In genomic region chr17:4898927-4899326, GRCh38 we compare ENCODE assay signal across 8 cellular contexts. TPM values are rescaled to one million over a fixed set of nuclear protein-coding genes. Genes with fewer than 3 reads are reported as not detected.
DNase-seq lines count a peak whose midpoint lies in the region; ATAC-seq and TF ChIP-seq lines count a peak whose summit lies in the region.
"Had no signal": no experiment of that assay in that cellular context is flagged by ENCODE, and none has a peak within 500 bp of the region (broad histone marks: within the 10 kb centered on the region; RNA-seq: fewer than 3 reads in every experiment).

No MANE protein-coding gene starts in this region.

- peak overlapping the region; percentile 68 for H3K4me3 Mint-ChIP-seq in dendritic cell treated with granulocyte-macrophage colony-stimulating factor and Interleukin-4, amounts not matched to agents 40 ng/mL and 50 ng/mL, for 4 days

- no peak overlapping the region for H3K27ac ChIP-seq in psoas muscle

- H3K9me3 Mint-ChIP-seq in dendritic cell treated with granulocyte-macrophage colony-stimulating factor and Interleukin-4, amounts not matched to agents 40 ng/mL and 50 ng/mL, for 4 days = no peaks in the 10 kb centered on the region

- H3K27me3 ChIP-seq in psoas muscle (ENCODE audit: insufficient read depth in 3 of 3, low read length in 2 of 3) = peaks cover 0 to 16% (median 0%) of the 10 kb centered on the region in 3 donors

- intact Hi-C loops in dendritic cell treated with granulocyte-macrophage colony-stimulating factor and Interleukin-4, amounts not matched to agents 40 ng/mL and 50 ng/mL, for 4 days (cut with micrococcal nuclease) = no loop called here
- intact Hi-C loops in psoas muscle (cut with DNase I) = no loop called here

- 14 to 28% (median 19%) methylated on average over 28 to 34 of the region's 34 CpGs for WGBS in psoas muscle, 3 donors

- peaks cover 0 to 34% of the 10 kb centered on the region in 2 donors for H3K36me3 ChIP-seq in psoas muscle (ENCODE audit: insufficient read depth in 1 of 2, low read depth in 1 of 2)

- H3K36me3 Mint-ChIP-seq in dendritic cell treated with granulocyte-macrophage colony-stimulating factor and Interleukin-4, amounts not matched to agents 40 ng/mL and 50 ng/mL, for 4 days (ENCODE audit: low read depth) = peaks cover 42% of the 10 kb centered on the region

- no peaks in the 10 kb centered on the region for H3K9me3 ChIP-seq in psoas muscle

- peaks cover 83% of the 10 kb centered on the region for H3K4me1 Mint-ChIP-seq in dendritic cell treated with granulocyte-macrophage colony-stimulating factor and Interleukin-4, amounts not matched to agents 40 ng/mL and 50 ng/mL, for 4 days (ENCODE audit: low read depth)

- H3K27me3 Mint-ChIP-seq in dendritic cell treated with granulocyte-macrophage colony-stimulating factor and Interleukin-4, amounts not matched to agents 40 ng/mL and 50 ng/mL, for 4 days = peaks cover 35% of the 10 kb centered on the region

- peak overlapping the region; percentile 82 for H3K27ac Mint-ChIP-seq in dendritic cell treated with granulocyte-macrophage colony-stimulating factor and Interleukin-4, amounts not matched to agents 40 ng/mL and 50 ng/mL, for 4 days

- peak in 1 of 4 donors; percentile 1 for ATAC-seq in psoas muscle
- ATAC-seq in HG03460 (IDR thresholded peaks at IDR 0.05; ENCODE audit: unreplicated experiment) = no peak
- no peak for ATAC-seq in HG02610 (IDR thresholded peaks at IDR 0.05; ENCODE audit: unreplicated experiment)

- peak overlapping the region; percentile 19 for H3K4me3 ChIP-seq in HFF-Myc (replicated peaks; ENCODE audit: low read depth, low read length)
- H3K4me3 ChIP-seq in psoas muscle = peak overlapping the region; percentile 64

- H3K4me1 ChIP-seq in psoas muscle = peaks cover 10% of the 10 kb centered on the region

- no peak for TF ChIP-seq CTCF in HFF-Myc (IDR thresholded peaks at IDR 0.05; ENCODE audit: low read depth, low read length, missing control alignments)
- no peak for TF ChIP-seq CTCF in psoas muscle (IDR thresholded peaks at IDR 0.05)

- no peak for DNase-seq in HFF-Myc (ENCODE audit: extremely low read depth, low read depth)
- peak in 1 of 2 donors; percentile 55 for DNase-seq in psoas muscle
- no peak for DNase-seq in NCI-H187 treated with DMSO at 0.1 percent for 48 hours (lab: John Stamatoyannopoulos, UW)
- DNase-seq: NCI-H526 treated with DMSO at 0.1 percent for 48 hours had no signal

RNA-seq across cellular contexts. Expression of gene C17orf107, which starts 0.4 kb away (rescaled TPM):
- total RNA-seq in psoas muscle = under 1 TPM in 2 of 4 donors, not detected in 2; 0.20 to 0.30 TPM
- under 1 TPM; 0.01 to 0.10 (median 0.03) TPM for polyA plus RNA-seq in psoas muscle

RNA-seq across cellular contexts. Expression of gene CHRNE, which starts 4.0 kb away (rescaled TPM):
- 1 to 10 TPM in 1 of 4 donors, under 1 TPM in 3; 0.19 to 1.1 (median 0.28) TPM for total RNA-seq in psoas muscle
- under 1 TPM; 0.16 to 0.70 (median 0.56) TPM for polyA plus RNA-seq in psoas muscle

RNA-seq across cellular contexts. Expression of gene GP1BA, which starts 33.1 kb away (rescaled TPM):
- total RNA-seq in psoas muscle = under 1 TPM in 1 of 4 donors, not detected in 3; 0.10 TPM
- under 1 TPM in 2 of 3 donors, not detected in 1; 0.04 to 0.05 TPM for polyA plus RNA-seq in psoas muscle
- total RNA-seq: fibroblast of lung had no signal
- polyA plus RNA-seq: fibroblast of lung had no signal

RNA-seq across cellular contexts. Expression of gene SLC25A11, which starts 40.9 kb away (rescaled TPM):
- 100 to 1,000 TPM in 3 of 4 donors, 10 to 100 TPM in 1; 97.1 to 225 (median 143) TPM for total RNA-seq in psoas muscle
- 100 to 1,000 TPM; 125 to 163 (median 128) TPM for polyA plus RNA-seq in psoas muscle

RNA-seq across cellular contexts. Expression of gene RNF167, which starts 41.1 kb away (rescaled TPM):
- total RNA-seq in psoas muscle = 10 to 100 TPM; 85.1 to 96.3 (median 87.3) TPM
- polyA plus RNA-seq in psoas muscle = 100 to 1,000 TPM in 1 of 3 donors, 10 to 100 TPM in 2; 85.7 to 151 (median 100.0) TPM
